In the genomic region with DNA sequence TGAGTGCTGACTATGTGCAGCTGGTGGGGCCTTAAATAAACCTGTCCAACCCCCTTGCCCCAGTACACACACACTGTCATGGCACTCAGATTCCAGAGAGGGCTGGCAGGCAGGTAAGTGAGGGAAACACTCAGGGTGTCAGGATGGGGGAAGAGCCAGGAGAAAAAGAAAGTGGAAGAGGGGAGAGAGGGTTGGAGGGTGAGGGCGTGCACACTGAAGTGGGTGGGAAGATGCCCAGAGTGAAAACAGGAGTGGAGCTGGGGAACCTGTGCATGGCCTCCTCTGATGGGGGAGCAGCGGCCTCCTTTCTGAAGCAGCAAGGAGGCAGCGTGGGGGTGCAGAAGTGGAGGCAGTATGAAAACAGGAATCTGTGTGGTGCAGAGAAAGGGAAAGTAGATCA, we compare ENCODE assay signal across 1 cellular context.
TF ChIP-seq lines count a peak whose summit lies in the region.

No MANE protein-coding gene starts in this region.

TF ChIP-seq in K562, 482 proteins besides CTCF, POLR2A, EP300 and RAD21 (continued from another document):
- TF ChIP-seq, protein P1, sequence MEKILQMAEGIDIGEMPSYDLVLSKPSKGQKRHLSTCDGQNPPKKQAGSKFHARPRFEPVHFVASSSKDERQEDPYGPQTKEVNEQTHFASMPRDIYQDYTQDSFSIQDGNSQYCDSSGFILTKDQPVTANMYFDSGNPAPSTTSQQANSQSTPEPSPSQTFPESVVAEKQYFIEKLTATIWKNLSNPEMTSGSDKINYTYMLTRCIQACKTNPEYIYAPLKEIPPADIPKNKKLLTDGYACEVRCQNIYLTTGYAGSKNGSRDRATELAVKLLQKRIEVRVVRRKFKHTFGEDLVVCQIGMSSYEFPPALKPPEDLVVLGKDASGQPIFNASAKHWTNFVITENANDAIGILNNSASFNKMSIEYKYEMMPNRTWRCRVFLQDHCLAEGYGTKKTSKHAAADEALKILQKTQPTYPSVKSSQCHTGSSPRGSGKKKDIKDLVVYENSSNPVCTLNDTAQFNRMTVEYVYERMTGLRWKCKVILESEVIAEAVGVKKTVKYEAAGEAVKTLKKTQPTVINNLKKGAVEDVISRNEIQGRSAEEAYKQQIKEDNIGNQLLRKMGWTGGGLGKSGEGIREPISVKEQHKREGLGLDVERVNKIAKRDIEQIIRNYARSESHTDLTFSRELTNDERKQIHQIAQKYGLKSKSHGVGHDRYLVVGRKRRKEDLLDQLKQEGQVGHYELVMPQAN (IDR thresholded peaks at IDR 0.05; ENCODE audit: borderline replicate concordance), result no peak
